Comparison of ENCODE assay signal across 1 cellular context in genomic region chr17:82013341-82013740, GRCh38.
TF ChIP-seq lines count a peak whose summit lies in the region.

No MANE protein-coding gene starts in this region.

TF ChIP-seq in HepG2, 621 proteins besides CTCF, POLR2A, EP300 and RAD21:
- TF ChIP-seq RNF2 (conservative IDR thresholded peaks at IDR 0.05; ENCODE audit: low read depth) (no peak), SRSF1 (optimal IDR thresholded peaks at IDR 0.05; ENCODE audit: low read depth, low read length) (peak; percentile 40), ZNF281 (CRISPR knock-in tag; IDR thresholded peaks at IDR 0.05; ENCODE audit: borderline replicate concordance) (no peak), XRCC5 (optimal IDR thresholded peaks at IDR 0.05; ENCODE audit: low read length) (peak; percentile 24), HNRNPK (IDR thresholded peaks at IDR 0.05; ENCODE audit: low read depth, low read length, poor library complexity, severe bottlenecking) (peak; percentile 72), KDM2A (CRISPR knock-in tag; IDR thresholded peaks at IDR 0.05; ENCODE audit: borderline replicate concordance, low read depth) (0 out of 2 replicates have a peak, but pooled peaks have one; percentile 12), RBFOX2 (IDR thresholded peaks at IDR 0.05; ENCODE audit: low read depth, low read length) (peak; percentile 97), AGO2 (optimal IDR thresholded peaks at IDR 0.05; ENCODE audit: low read depth, low read length) (peak; percentile 97), ZBTB38 (CRISPR knock-in tag; IDR thresholded peaks at IDR 0.05) (peak; percentile 20; the same call in 1 of the 2 replicates), NR2C2 (CRISPR knock-in tag; IDR thresholded peaks at IDR 0.05; ENCODE audit: borderline replicate concordance) (0 out of 2 replicates have a peak, but pooled peaks have one; percentile 9), ZNF768 (CRISPR knock-in tag; IDR thresholded peaks at IDR 0.05) (peak; percentile 45; the same call in 1 of the 2 replicates), FIP1L1 (IDR thresholded peaks at IDR 0.05; ENCODE audit: borderline replicate concordance, insufficient read depth, low read depth, low read length) (0 out of 2 replicates have a peak, but pooled peaks have one; percentile 31), POLR2G (IDR thresholded peaks at IDR 0.05; ENCODE audit: low read depth, low read length) (0 out of 2 replicates have a peak, but pooled peaks have one; percentile 4), ZNF737 (CRISPR knock-in tag; IDR thresholded peaks at IDR 0.05; ENCODE audit: borderline replicate concordance) (no peak)
